In genomic region chrX:150306002-150306401, GRCh38 we compare ENCODE assay signal across 33 cellular contexts.
"Had no signal": no experiment of that assay in that cellular context is flagged by ENCODE, and none has a peak within 500 bp of the region (broad histone marks: within the 10 kb centered on the region; RNA-seq: fewer than 3 reads in every experiment).

No MANE protein-coding gene starts in this region.

- DNase-seq: activated B cell treated with CpG ODN at 0.5 μM for 24 hours; activated CD4-positive, alpha-beta memory T cell treated with anti-CD3 and anti-CD28 coated beads, Interleukin-2, amount 10 ng/mL, durations not matched to agents 7 days and 5 days; activated CD4-positive, alpha-beta T cell treated with anti-CD3 and anti-CD28 coated beads for 48 hours; activated CD4-positive, alpha-beta T cell treated with anti-CD3 and anti-CD28 coated beads, Interleukin-2, amount 50 U/mL, for 4 hours; activated CD8-positive, alpha-beta memory T cell treated with anti-CD3 and anti-CD28 coated beads, Interleukin-2, amount 50 U/mL, for 48 hours; activated gamma-delta T cell; activated naive CD4-positive, alpha-beta T cell; activated naive CD4-positive, alpha-beta T cell treated with anti-CD3 and anti-CD28 coated beads, Interleukin-2, amount 10 ng/mL, durations not matched to agents 7 days and 5 days; activated naive CD8-positive, alpha-beta T cell treated with anti-CD3 and anti-CD28 coated beads, Interleukin-2, amount 10 ng/mL, durations not matched to agents 7 days and 5 days; activated T-cell treated with anti-CD3 and anti-CD28 coated beads for 4 hours; activated T-cell treated with anti-CD3 and anti-CD28 coated beads, Interleukin-2, amount 50 U/mL, for 24 hours; activated T-cell treated with anti-CD3 and anti-CD28 coated beads, Interleukin-2, amount 50 U/mL, for 72 hours; caudate nucleus; cortex of kidney; dermis blood vessel endothelial cell; effector CD4-positive, alpha-beta T cell; effector memory CD8-positive, alpha-beta T cell; erythroblast; foreskin keratinocyte; gastrocnemius medialis; glutamatergic neuron; heart left ventricle; T-helper 1 cell; T-helper 17 cell; T1000; WERI-Rb-1 had no signal

- H3K4me1 Mint-ChIP-seq: activated B cell treated with CpG ODN at 0.5 μM for 24 hours, brain, T-helper 17 cell had no signal

- H3K9me3 ChIP-seq: ascending aorta, breast epithelium, esophagus muscularis mucosa, gastrocnemius medialis, heart left ventricle had no signal

- H3K27ac ChIP-seq: ascending aorta, breast epithelium, esophagus muscularis mucosa, foreskin keratinocyte, gastrocnemius medialis, heart left ventricle, WERI-Rb-1 had no signal

- H3K4me3 ChIP-seq: ascending aorta, breast epithelium, esophagus muscularis mucosa, gastrocnemius medialis, heart left ventricle had no signal

- H3K27me3 ChIP-seq: ascending aorta, foreskin keratinocyte, gastrocnemius medialis had no signal

- H3K36me3 ChIP-seq: ascending aorta, breast epithelium, esophagus muscularis mucosa, gastrocnemius medialis, heart left ventricle, WERI-Rb-1 had no signal

- H3K27ac Mint-ChIP-seq: activated B cell treated with CpG ODN at 0.5 μM for 24 hours; activated CD4-positive, alpha-beta memory T cell treated with anti-CD3 and anti-CD28 coated beads, Interleukin-2, amount 10 ng/mL, durations not matched to agents 7 days and 5 days; activated naive CD4-positive, alpha-beta T cell treated with anti-CD3 and anti-CD28 coated beads, Interleukin-2, amount 10 ng/mL, durations not matched to agents 7 days and 5 days; activated naive CD4-positive, alpha-beta T cell treated with anti-CD3 and anti-CD28 coated beads, Interleukin-2, amount 50 U/mL, for 72 hours; activated naive CD8-positive, alpha-beta T cell treated with anti-CD3 and anti-CD28 coated beads, Interleukin-2, amount 10 ng/mL, durations not matched to agents 7 days and 5 days; activated T-cell treated with anti-CD3 and anti-CD28 coated beads, Interleukin-2, amount 50 U/mL, for 24 hours; activated T-cell treated with anti-CD3 and anti-CD28 coated beads, Interleukin-2, amount 50 U/mL, for 72 hours; brain; effector memory CD8-positive, alpha-beta T cell; T-helper 17 cell; T-helper 2 cell treated with Interferon-gamma antibody and Interleukin-4, amounts not matched to agents 5 μg/mL and 100 μg/mL, for 36 hours had no signal

- H3K27me3 Mint-ChIP-seq: activated B cell treated with CpG ODN at 0.5 μM for 24 hours; activated CD4-positive, alpha-beta memory T cell treated with anti-CD3 and anti-CD28 coated beads, Interleukin-2, amount 10 ng/mL, durations not matched to agents 7 days and 5 days; activated naive CD4-positive, alpha-beta T cell treated with anti-CD3 and anti-CD28 coated beads, Interleukin-2, amount 10 ng/mL, durations not matched to agents 7 days and 5 days; activated naive CD8-positive, alpha-beta T cell treated with anti-CD3 and anti-CD28 coated beads, Interleukin-2, amount 10 ng/mL, durations not matched to agents 7 days and 5 days; effector memory CD8-positive, alpha-beta T cell; T-helper 17 cell had no signal

- ATAC-seq: activated CD4-positive, CD25-positive, alpha-beta regulatory T cell treated with anti-CD3 and anti-CD28 coated beads, Interleukin-2, amount 50 U/mL, for 24 hours; activated naive CD4-positive, alpha-beta T cell treated with anti-CD3 and anti-CD28 coated beads, Interleukin-2, amount 50 U/mL, for 72 hours; activated T-cell treated with anti-CD3 and anti-CD28 coated beads, Interleukin-2, amount 50 U/mL, for 72 hours; effector memory CD8-positive, alpha-beta T cell; foreskin keratinocyte; gastrocnemius medialis; heart left ventricle; T-helper 17 cell had no signal

- H3K4me1 ChIP-seq: ascending aorta, breast epithelium, esophagus muscularis mucosa, foreskin keratinocyte, gastrocnemius medialis, heart left ventricle had no signal

- H3K36me3 Mint-ChIP-seq: activated naive CD4-positive, alpha-beta T cell treated with anti-CD3 and anti-CD28 coated beads, Interleukin-2, amount 10 ng/mL, durations not matched to agents 7 days and 5 days; activated naive CD4-positive, alpha-beta T cell treated with anti-CD3 and anti-CD28 coated beads, Interleukin-2, amount 50 U/mL, for 72 hours; activated naive CD8-positive, alpha-beta T cell treated with anti-CD3 and anti-CD28 coated beads, Interleukin-2, amount 10 ng/mL, durations not matched to agents 7 days and 5 days; brain had no signal

- H3K9me3 Mint-ChIP-seq: activated B cell treated with CpG ODN at 0.5 μM for 24 hours; activated CD4-positive, alpha-beta memory T cell treated with anti-CD3 and anti-CD28 coated beads, Interleukin-2, amount 10 ng/mL, durations not matched to agents 7 days and 5 days; activated naive CD4-positive, alpha-beta T cell treated with anti-CD3 and anti-CD28 coated beads, Interleukin-2, amount 10 ng/mL, durations not matched to agents 7 days and 5 days; activated naive CD4-positive, alpha-beta T cell treated with anti-CD3 and anti-CD28 coated beads, Interleukin-2, amount 50 U/mL, for 72 hours; activated naive CD8-positive, alpha-beta T cell treated with anti-CD3 and anti-CD28 coated beads, Interleukin-2, amount 10 ng/mL, durations not matched to agents 7 days and 5 days; activated T-cell treated with anti-CD3 and anti-CD28 coated beads, Interleukin-2, amount 50 U/mL, for 24 hours; activated T-cell treated with anti-CD3 and anti-CD28 coated beads, Interleukin-2, amount 50 U/mL, for 72 hours; effector memory CD8-positive, alpha-beta T cell; T-helper 2 cell treated with Interferon-gamma antibody and Interleukin-4, amounts not matched to agents 5 μg/mL and 100 μg/mL, for 36 hours had no signal

- H3K4me3 Mint-ChIP-seq: activated B cell treated with CpG ODN at 0.5 μM for 24 hours; activated CD4-positive, alpha-beta memory T cell treated with anti-CD3 and anti-CD28 coated beads, Interleukin-2, amount 10 ng/mL, durations not matched to agents 7 days and 5 days; activated naive CD4-positive, alpha-beta T cell treated with anti-CD3 and anti-CD28 coated beads, Interleukin-2, amount 10 ng/mL, durations not matched to agents 7 days and 5 days; activated naive CD8-positive, alpha-beta T cell treated with anti-CD3 and anti-CD28 coated beads, Interleukin-2, amount 10 ng/mL, durations not matched to agents 7 days and 5 days; activated T-cell treated with anti-CD3 and anti-CD28 coated beads, Interleukin-2, amount 50 U/mL, for 24 hours; activated T-cell treated with anti-CD3 and anti-CD28 coated beads, Interleukin-2, amount 50 U/mL, for 72 hours; brain; effector memory CD8-positive, alpha-beta T cell; T-helper 17 cell; T-helper 2 cell treated with Interferon-gamma antibody and Interleukin-4, amounts not matched to agents 5 μg/mL and 100 μg/mL, for 36 hours had no signal
